Comparison of ENCODE assay signal across 8 cellular contexts in the genomic region with DNA sequence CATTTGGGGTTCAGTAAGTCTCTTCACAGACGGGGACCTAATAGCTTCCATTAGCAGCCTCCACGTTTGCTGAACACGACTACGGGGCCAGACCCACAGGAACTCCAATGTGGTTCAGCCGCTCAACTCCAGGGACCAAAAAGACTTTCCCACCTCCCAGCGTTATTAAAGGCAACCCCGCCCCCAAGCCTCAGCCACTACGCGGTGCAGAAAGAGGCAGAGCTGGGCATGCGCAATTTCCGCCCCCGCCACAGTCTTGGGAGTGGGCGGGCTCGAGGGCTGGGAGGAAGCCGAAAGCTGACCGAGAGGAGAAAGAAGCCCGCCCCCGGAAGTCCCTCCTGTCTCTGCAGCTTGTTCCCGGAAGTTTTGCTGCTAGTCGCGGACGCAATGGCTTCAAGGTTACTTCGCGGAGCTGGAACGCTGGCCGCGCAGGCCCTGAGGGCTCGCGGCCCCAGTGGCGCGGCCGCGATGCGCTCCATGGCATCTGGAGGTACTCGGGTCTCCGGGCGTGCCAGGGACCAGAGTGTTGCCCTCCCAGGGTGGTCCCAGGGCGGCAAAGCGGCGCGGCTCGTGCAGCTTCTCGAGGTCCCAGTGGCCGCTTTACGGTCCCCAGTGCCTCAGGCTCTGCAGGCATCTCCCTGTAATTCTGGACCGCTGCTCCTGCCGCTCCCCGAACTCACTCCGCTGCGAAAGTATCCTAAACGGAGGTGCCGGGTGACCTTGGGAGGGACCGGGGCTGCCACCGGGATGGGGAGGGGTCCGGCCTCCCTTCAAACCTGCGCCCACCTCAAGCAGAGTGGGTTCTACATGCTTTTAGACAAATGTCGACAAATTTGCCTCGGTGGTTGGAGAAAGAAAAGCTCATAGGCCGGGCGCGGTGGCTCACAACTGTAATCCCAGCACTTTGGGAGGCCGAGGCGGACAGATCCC. TPM values are rescaled to one million over a fixed set of nuclear protein-coding genes. Genes with fewer than 3 reads are reported as not detected.
DNase-seq lines count a peak whose midpoint lies in the region; ATAC-seq and TF ChIP-seq lines count a peak whose summit lies in the region.

A gene with protein sequence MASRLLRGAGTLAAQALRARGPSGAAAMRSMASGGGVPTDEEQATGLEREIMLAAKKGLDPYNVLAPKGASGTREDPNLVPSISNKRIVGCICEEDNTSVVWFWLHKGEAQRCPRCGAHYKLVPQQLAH (plus strand): TSS at position 363 of the 930 bp plus-strand sequence. CDS start 25 bp downstream, at position 388.

- peak within 1 kb of the TSS; percentile 92 for H2AK9ac ChIP-seq in IMR-90 (replicated peaks; ENCODE audit: low read depth, low read length, poor library complexity)

- no peaks in the 10 kb centered on the region for H3K9me3 ChIP-seq in IMR-90 (ENCODE audit: control insufficient read depth, insufficient read depth, low read length)
- no peaks in the 10 kb centered on the region for H3K9me3 ChIP-seq in mononuclear cell (ENCODE audit: low read depth, low read length)

- H2BK15ac ChIP-seq in IMR-90 (ENCODE audit: low read depth, low read length) = no peak within 1 kb of the TSS; the same call in 2 of the 3 replicates

- H3K27ac ChIP-seq in IMR-90 (ENCODE audit: insufficient read depth, low read length) = peak within 1 kb of the TSS; percentile 74

- peak within 1 kb of the TSS; percentile 24 for H2BK120ac ChIP-seq in IMR-90 (ENCODE audit: low read depth, low read length)

- H3K9me1 ChIP-seq in IMR-90 (ENCODE audit: insufficient read depth, low read length) = no peaks in the 10 kb centered on the region

- peaks cover 18% of the 10 kb centered on the region for H3K36me3 ChIP-seq in IMR-90 (ENCODE audit: control insufficient read depth, insufficient read depth, low read length)

- ATAC-seq in GM21528 (IDR thresholded peaks at IDR 0.05; ENCODE audit: low FRiP score, unreplicated experiment) (peak; percentile 91), IMR-90 (ENCODE audit: low read depth) (peak; percentile 99)

- H2BK20ac ChIP-seq in IMR-90 (ENCODE audit: low read depth, low read length) = no peak within 1 kb of the TSS

- H3K4me3 ChIP-seq in IMR-90 (ENCODE audit: insufficient read depth, low read depth, low read length) (peak within 1 kb of the TSS; percentile 85), mononuclear cell (ENCODE audit: low read length) (peak within 1 kb of the TSS; percentile 98)

- H3K27me3 ChIP-seq in IMR-90 (ENCODE audit: control insufficient read depth, insufficient read depth, low read length) (no peaks in the 10 kb centered on the region), mononuclear cell (ENCODE audit: insufficient read depth, low read length) (no peaks in the 10 kb centered on the region)

- POLR2A ChIA-PET in IMR-90 (lab: Charles Lee; ENCODE audit: unreplicated experiment) = interaction anchor here (1.9 kb wide), 1 partner anchor 17 kb away, joined by 15 read pairs; a partner anchor contains a TSS

- dilution Hi-C loops in IMR-90 (cut with HindIII; ENCODE audit: low sequenced_read_pairs, unreplicated experiment) = no loop called here

- peaks cover 13 to 20% of the 10 kb centered on the region in 2 experiments for H3K79me1 ChIP-seq in IMR-90 (ENCODE audit: low read depth in 1 of 2, low read length in 2 of 2)

- no peak for TF ChIP-seq CTCF in IMR-90 (conservative IDR thresholded peaks at IDR 0.05; ENCODE audit: low read depth, low read length)

- BruUV-seq in IMR-90 (replicated peaks; lab: Mats Ljungman, UMichigan) = no TSS peak

- H2AFZ ChIP-seq in IMR-90 (replicated peaks; ENCODE audit: low read length, poor library complexity) = peak within 1 kb of the TSS; percentile 91

- peak within 1 kb of the TSS; percentile 73; the same call in 1 of the 2 replicates for H3K23ac ChIP-seq in IMR-90 (ENCODE audit: low read depth, low read length)

- CTCF ChIA-PET in IMR-90 (lab: Yijun Ruan, JAX) = interaction anchor here (1.6 kb wide), 1 partner anchor 16 kb away, joined by 3 read pairs; no protein-coding TSS in a partner anchor

- peak within 1 kb of the TSS; percentile 10; the same call in 1 of the 2 replicates for H3K18ac ChIP-seq in IMR-90 (ENCODE audit: low read depth, low read length)

- in situ Hi-C loops in IMR-90 (cut with MboI; ENCODE audit: low sequenced_read_pairs) = no loop called here

- H3K14ac ChIP-seq in IMR-90 (replicated peaks; ENCODE audit: low read depth, low read length) = peak within 1 kb of the TSS; percentile 51

- H3K9ac ChIP-seq in IMR-90 (ENCODE audit: low read depth, low read length) = peak within 1 kb of the TSS; percentile 84

- H2AK5ac ChIP-seq in IMR-90 (ENCODE audit: low read depth, low read length) = 0 out of 2 replicates have a peak within 1 kb of the TSS, but pooled peaks have one; percentile 33

- H3K4me1 ChIP-seq in IMR-90 (ENCODE audit: control insufficient read depth, insufficient read depth, low read length) = peaks cover 5% of the 10 kb centered on the region; the same call in 1 of the 2 replicates
- H3K4me1 ChIP-seq in mononuclear cell (ENCODE audit: insufficient read depth, low read length) = peaks cover 20% of the 10 kb centered on the region

- peak within 1 kb of the TSS; percentile 26 for H4K91ac ChIP-seq in IMR-90 (ENCODE audit: insufficient read depth, low read depth, low read length)

- 0% methylated on average over 19 of the region's 63 CpGs; no CpG with 5 or more reads in 1 of the 2 experiments for WGBS in IMR-90 (ENCODE audit: extremely low coverage in 2 of 2, insufficient read length in 1 of 2), 2 experiments

- no peaks in the 10 kb centered on the region for H4K20me1 ChIP-seq in IMR-90 (ENCODE audit: insufficient read depth, low read length)

- peak within 1 kb of the TSS; percentile 85 for H3K4me2 ChIP-seq in IMR-90 (ENCODE audit: low read depth, low read length)

- H3K56ac ChIP-seq in IMR-90 (ENCODE audit: extremely low read depth, insufficient read depth, low read length) = peak within 1 kb of the TSS; percentile 29; the same call in 1 of the 2 replicates

- peak within 1 kb of the TSS; percentile 71 for H4K5ac ChIP-seq in IMR-90 (ENCODE audit: low read depth, low read length)

- H3K4ac ChIP-seq in IMR-90 (ENCODE audit: low read depth, low read length) = peak within 1 kb of the TSS; percentile 70

- intact Hi-C loops in IMR-90 (cut with micrococcal nuclease) = no loop called here

- H2BK5ac ChIP-seq in IMR-90 (ENCODE audit: low read depth, low read length, poor library complexity, severe bottlenecking) = peak within 1 kb of the TSS; percentile 56

- H4K8ac ChIP-seq in IMR-90 (ENCODE audit: low read depth in 2 of 2, low read length in 2 of 2) = peak within 1 kb of the TSS; percentile 92

- no peak for TF ChIP-seq RAD21 in IMR-90 (IDR thresholded peaks at IDR 0.05; ENCODE audit: low read length)

- peak; percentile 80 for TF ChIP-seq POLR2A in IMR-90 (IDR thresholded peaks at IDR 0.05; ENCODE audit: low read depth, low read length)

- DNase-seq in DMS 273 (lab: John Stamatoyannopoulos, UW; ENCODE audit: unreplicated experiment) (peak; percentile 99), IMR-90 (peak; percentile 93), OCI-M1 (lab: John Stamatoyannopoulos, UW) (peak; percentile 99), activated T-cell treated with anti-CD3 and anti-CD28 coated beads for 24 hours (ENCODE audit: low read depth) (peak; percentile 99), epidermal melanocyte (ENCODE audit: insufficient read length, low spot score) (peak; percentile 97)
- peak; percentile 96 to 98 for DNase-seq in stimulated activated CD8-positive, alpha-beta memory T cell treated with anti-CD3 and anti-CD28 coated beads, Interleukin-4, amount 100 ng/mL, for 1 hour (ENCODE audit: low read depth in 2 of 2, low spot score in 1 of 2)

TF ChIP-seq in IMR-90, 13 proteins besides CTCF, POLR2A, EP300 and RAD21:
- TF ChIP-seq SMC3 (IDR thresholded peaks at IDR 0.05; ENCODE audit: low read depth, low read length) (no peak), NFE2L2 (IDR thresholded peaks at IDR 0.05; ENCODE audit: low read depth, low read length) (no peak), FOS (IDR thresholded peaks at IDR 0.05; ENCODE audit: low read depth, low read length) (no peak), MAZ (IDR thresholded peaks at IDR 0.05; ENCODE audit: borderline replicate concordance, low read depth, low read length) (peak; percentile 78; the same call in 1 of the 2 replicates), CHD1 (IDR thresholded peaks at IDR 0.05; ENCODE audit: low read depth, low read length) (no peak)
- TF ChIP-seq, protein P1, sequence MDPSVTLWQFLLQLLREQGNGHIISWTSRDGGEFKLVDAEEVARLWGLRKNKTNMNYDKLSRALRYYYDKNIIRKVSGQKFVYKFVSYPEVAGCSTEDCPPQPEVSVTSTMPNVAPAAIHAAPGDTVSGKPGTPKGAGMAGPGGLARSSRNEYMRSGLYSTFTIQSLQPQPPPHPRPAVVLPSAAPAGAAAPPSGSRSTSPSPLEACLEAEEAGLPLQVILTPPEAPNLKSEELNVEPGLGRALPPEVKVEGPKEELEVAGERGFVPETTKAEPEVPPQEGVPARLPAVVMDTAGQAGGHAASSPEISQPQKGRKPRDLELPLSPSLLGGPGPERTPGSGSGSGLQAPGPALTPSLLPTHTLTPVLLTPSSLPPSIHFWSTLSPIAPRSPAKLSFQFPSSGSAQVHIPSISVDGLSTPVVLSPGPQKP (IDR thresholded peaks at IDR 0.05; ENCODE audit: borderline replicate concordance, low read depth, low read length) = no peak
- TF ChIP-seq, protein P2, sequence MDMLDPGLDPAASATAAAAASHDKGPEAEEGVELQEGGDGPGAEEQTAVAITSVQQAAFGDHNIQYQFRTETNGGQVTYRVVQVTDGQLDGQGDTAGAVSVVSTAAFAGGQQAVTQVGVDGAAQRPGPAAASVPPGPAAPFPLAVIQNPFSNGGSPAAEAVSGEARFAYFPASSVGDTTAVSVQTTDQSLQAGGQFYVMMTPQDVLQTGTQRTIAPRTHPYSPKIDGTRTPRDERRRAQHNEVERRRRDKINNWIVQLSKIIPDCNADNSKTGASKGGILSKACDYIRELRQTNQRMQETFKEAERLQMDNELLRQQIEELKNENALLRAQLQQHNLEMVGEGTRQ (IDR thresholded peaks at IDR 0.05; ENCODE audit: low read depth, low read length) = no peak

RNA-seq across cellular contexts. Expression of the gene that starts here (rescaled TPM):
- total RNA-seq in IMR-90 (2012; rRNA removed) (140 and 148 TPM in 2 replicates), mononuclear cell (131 TPM)
- polyA plus RNA-seq in IMR-90 (2012; rRNA removed) = 272 and 341 TPM in 2 replicates
- polyA plus RNA-seq in IMR-90 (2012; cell fraction: cytosol; rRNA removed) = 446 and 518 TPM in 2 replicates
- 106 and 110 TPM in 2 replicates for polyA plus RNA-seq in IMR-90 (2012; cell fraction: nucleus; rRNA removed; ENCODE audit: low replicate concordance)

Comparison
In these comparisons a context has a peak if more than half of its experiments do, and no peak if none do; other contexts are left out.
1. Peak in every context shown above with its lines: DNase-seq, ATAC-seq, H3K4me3 ChIP-seq and H3K27ac ChIP-seq.